ENCODE assay signal across 25 cellular contexts in the genomic region with DNA sequence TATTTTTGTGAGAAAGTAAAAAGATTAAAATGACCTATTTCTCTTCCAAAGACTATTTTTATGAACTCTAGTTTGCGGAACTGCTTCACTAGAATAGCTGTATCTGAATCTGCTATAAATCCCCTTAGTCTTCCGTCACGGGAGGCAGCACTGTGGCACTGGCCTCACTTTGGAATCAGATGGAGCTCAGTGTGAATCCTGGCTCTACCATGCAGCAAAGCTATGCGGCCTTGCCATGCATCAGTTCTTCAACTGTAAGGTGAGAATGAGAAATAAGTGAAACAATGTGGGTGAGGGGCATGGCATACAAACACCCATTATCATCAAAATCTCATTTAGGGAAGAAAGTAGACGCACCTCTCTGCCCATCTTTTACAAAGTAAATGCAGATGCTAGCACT. TPM values are rescaled to one million over a fixed set of nuclear protein-coding genes. Genes with fewer than 3 reads are reported as not detected.
DNase-seq lines count a peak whose midpoint lies in the region; ATAC-seq, FAIRE-seq and TF ChIP-seq lines count a peak whose summit lies in the region.
"Had no signal": no experiment of that assay in that cellular context is flagged by ENCODE, and none has a peak within 500 bp of the region (broad histone marks: within the 10 kb centered on the region; RNA-seq: fewer than 3 reads in every experiment).

No MANE protein-coding gene starts in this region.

- ATAC-seq in IMR-90 (ENCODE audit: low read depth), result no peak
- ATAC-seq in HG03039 (IDR thresholded peaks at IDR 0.05; ENCODE audit: unreplicated experiment), result no peak

- POLR2A ChIA-PET in IMR-90 (lab: Charles Lee; ENCODE audit: unreplicated experiment), result no interaction called here

- DNase-seq in IMR-90, result no peak
- DNase-seq in astrocyte (ENCODE audit: low read depth), result no peak
- DNase-seq in nephron progenitor cell, result no peak
- no peak for DNase-seq in SJCRH30
- DNase-seq in SIG-M5 treated with dmso at 0.1 percent for 504 hours (lab: John Stamatoyannopoulos, UW; ENCODE audit: unreplicated experiment), result no peak
- DNase-seq: Caco-2; CD4-positive, alpha-beta memory T cell; DMS 273 treated with DMSO at 0.1 percent for 48 hours; DND-41; H7; KBM-7; MM.1S; NCI-H1048; NCI-H1436; NCI-H2029; NCI-H226; NCI-H510A treated with DMSO at 0.1 percent for 48 hours; NCI-H748 treated with DMSO at 0.1 percent for 48 hours; SIG-M5 had no signal

- in situ Hi-C loops in IMR-90 (cut with MboI; ENCODE audit: low sequenced_read_pairs), result no loop called here

- 0 out of 2 replicates have a peak overlapping the region, but pooled peaks have one; percentile 26 for H3K4ac ChIP-seq in IMR-90 (ENCODE audit: low read depth, low read length)

- no peak overlapping the region for H4K5ac ChIP-seq in IMR-90 (ENCODE audit: low read depth, low read length)

- peaks cover 21 to 38% of the 10 kb centered on the region in 2 experiments for H3K79me1 ChIP-seq in IMR-90 (ENCODE audit: low read depth in 1 of 2, low read length in 2 of 2)

- H4K91ac ChIP-seq in IMR-90 (ENCODE audit: insufficient read depth, low read depth, low read length), result no peak overlapping the region

- H3K27ac Mint-ChIP-seq in astrocyte (ENCODE audit: unreplicated experiment) (peak overlapping the region; percentile 0), nephron progenitor cell (peak overlapping the region; percentile 9)
- H3K27ac Mint-ChIP-seq: CD4-positive, alpha-beta memory T cell; HFFc6 had no signal

- intact Hi-C loops in IMR-90 (cut with micrococcal nuclease), result no loop called here

- H3K27me3 ChIP-seq in IMR-90 (ENCODE audit: control insufficient read depth, insufficient read depth, low read length) (no peaks in the 10 kb centered on the region), astrocyte (ENCODE audit: insufficient read depth, low read length) (no peaks in the 10 kb centered on the region), SJCRH30 (no peaks in the 10 kb centered on the region)
- H3K27me3 ChIP-seq: BLaER1 treated with 17β-estradiol and CSF1 and Interleukin-3, amounts not matched to agents 10 nM and 100 nM had no signal

- no peak overlapping the region for H2AK5ac ChIP-seq in IMR-90 (ENCODE audit: low read depth, low read length)

- no peak for TF ChIP-seq RAD21 in IMR-90 (IDR thresholded peaks at IDR 0.05; ENCODE audit: low read length)

- H3K4me3 Mint-ChIP-seq in astrocyte (ENCODE audit: unreplicated experiment) (no peak overlapping the region), nephron progenitor cell (no peak overlapping the region)
- H3K4me3 Mint-ChIP-seq: CD4-positive, alpha-beta memory T cell; HFFc6 had no signal

- CTCF ChIA-PET in IMR-90 (lab: Yijun Ruan, JAX), result no interaction called here

- no peak overlapping the region for H3K56ac ChIP-seq in IMR-90 (ENCODE audit: extremely low read depth, insufficient read depth, low read length)

- H3K9ac ChIP-seq in IMR-90 (ENCODE audit: low read depth, low read length), result no peak overlapping the region
- no peak overlapping the region for H3K9ac ChIP-seq in astrocyte (ENCODE audit: low read length)
- H3K9ac ChIP-seq: BLaER1 treated with 17β-estradiol and CSF1 and Interleukin-3, amounts not matched to agents 10 nM and 100 nM had no signal

- H3K4me2 ChIP-seq in IMR-90 (ENCODE audit: low read depth, low read length) (no peak overlapping the region), astrocyte (ENCODE audit: low read length) (peak overlapping the region; percentile 28)
- H3K4me2 ChIP-seq: BLaER1 treated with 17β-estradiol and CSF1 and Interleukin-3, amounts not matched to agents 10 nM and 100 nM had no signal

- H3K36me3 Mint-ChIP-seq in astrocyte (ENCODE audit: low read depth, unreplicated experiment) (peaks cover 29% of the 10 kb centered on the region), nephron progenitor cell (ENCODE audit: low read depth) (peaks cover 73% of the 10 kb centered on the region)

- no peak for TF ChIP-seq POLR2A in IMR-90 (IDR thresholded peaks at IDR 0.05; ENCODE audit: low read depth, low read length)

- H4K20me1 ChIP-seq in IMR-90 (ENCODE audit: insufficient read depth, low read length) (peaks cover 16% of the 10 kb centered on the region), astrocyte (ENCODE audit: insufficient read depth, low read length) (peaks cover 58% of the 10 kb centered on the region)

- FAIRE-seq in astrocyte (lab: Jason Lieb, UNC), result no peak
- FAIRE-seq: GM12891 had no signal

- H4K8ac ChIP-seq in IMR-90 (ENCODE audit: low read depth in 2 of 2, low read length in 2 of 2), result no peak overlapping the region

- WGBS in IMR-90 (ENCODE audit: extremely low coverage in 2 of 2, insufficient read length in 1 of 2), 2 experiments, result 97% methylated on average over 3 of the region's 5 CpGs; no CpG with 5 or more reads in 1 of the 2 experiments

- no peaks in the 10 kb centered on the region for H3K9me3 ChIP-seq in IMR-90 (ENCODE audit: control insufficient read depth, insufficient read depth, low read length)
- no peaks in the 10 kb centered on the region for H3K9me3 ChIP-seq in astrocyte (ENCODE audit: insufficient read depth, low read depth, low read length)
- H3K9me3 ChIP-seq in SJCRH30 (replicated peaks), result no peaks in the 10 kb centered on the region
- H3K9me3 ChIP-seq: BLaER1 treated with 17β-estradiol and CSF1 and Interleukin-3, amounts not matched to agents 10 nM and 100 nM; Caco-2 had no signal

- H3K27me3 Mint-ChIP-seq in astrocyte (ENCODE audit: low read depth, unreplicated experiment), result no peaks in the 10 kb centered on the region
- no peaks in the 10 kb centered on the region for H3K27me3 Mint-ChIP-seq in nephron progenitor cell (ENCODE audit: low read depth, poor library complexity)
- H3K27me3 Mint-ChIP-seq: CD4-positive, alpha-beta memory T cell had no signal

- no peak overlapping the region for H3K18ac ChIP-seq in IMR-90 (ENCODE audit: low read depth, low read length)

- H3K79me2 ChIP-seq in astrocyte (ENCODE audit: insufficient read depth, low read length), result peaks cover 11% of the 10 kb centered on the region

- dilution Hi-C loops in IMR-90 (cut with HindIII; ENCODE audit: low sequenced_read_pairs, unreplicated experiment), result no loop called here

- no peak overlapping the region for H2BK120ac ChIP-seq in IMR-90 (ENCODE audit: low read depth, low read length)

- no peak overlapping the region for H3K14ac ChIP-seq in IMR-90 (replicated peaks; ENCODE audit: low read depth, low read length)

- H2BK20ac ChIP-seq in IMR-90 (ENCODE audit: low read depth, low read length), result no peak overlapping the region

- no peak overlapping the region for H3K4me3 ChIP-seq in IMR-90 (ENCODE audit: insufficient read depth, low read depth, low read length)
- H3K4me3 ChIP-seq in astrocyte (ENCODE audit: insufficient read depth, low read depth, low read length), result no peak overlapping the region
- no peak overlapping the region for H3K4me3 ChIP-seq in SJCRH30
- H3K4me3 ChIP-seq: BLaER1 treated with 17β-estradiol and CSF1 and Interleukin-3, amounts not matched to agents 10 nM and 100 nM had no signal

- H3K9me3 Mint-ChIP-seq in astrocyte (ENCODE audit: unreplicated experiment) (no peaks in the 10 kb centered on the region), nephron progenitor cell (no peaks in the 10 kb centered on the region)
- H3K9me3 Mint-ChIP-seq: CD4-positive, alpha-beta memory T cell; HFFc6 had no signal

- no peak overlapping the region for H3K23ac ChIP-seq in IMR-90 (ENCODE audit: low read depth, low read length)

- H3K4me1 Mint-ChIP-seq in astrocyte (ENCODE audit: low read depth, unreplicated experiment), result peaks cover 36% of the 10 kb centered on the region
- no peaks in the 10 kb centered on the region for H3K4me1 Mint-ChIP-seq in nephron progenitor cell

- H2AFZ ChIP-seq in IMR-90 (replicated peaks; ENCODE audit: low read length, poor library complexity) (no peak overlapping the region), astrocyte (ENCODE audit: low read depth, low read length) (no peak overlapping the region)

- peaks cover 21% of the 10 kb centered on the region for H3K9me1 ChIP-seq in IMR-90 (ENCODE audit: insufficient read depth, low read length)

- H3K36me3 ChIP-seq in IMR-90 (ENCODE audit: control insufficient read depth, insufficient read depth, low read length) (peaks cover 31% of the 10 kb centered on the region), astrocyte (ENCODE audit: insufficient read depth, low read length) (peaks cover 32% of the 10 kb centered on the region), SJCRH30 (peaks cover 62% of the 10 kb centered on the region)

- BruUV-seq in IMR-90 (replicated peaks; lab: Mats Ljungman, UMichigan), result no TSS peak

- H2AK9ac ChIP-seq in IMR-90 (replicated peaks; ENCODE audit: low read depth, low read length, poor library complexity), result no peak overlapping the region

- H3K4me1 ChIP-seq in IMR-90 (ENCODE audit: control insufficient read depth, insufficient read depth, low read length) (peaks cover 2% of the 10 kb centered on the region; the same call in 1 of the 2 replicates), astrocyte (ENCODE audit: insufficient read depth, low read length) (peaks cover 11% of the 10 kb centered on the region), SJCRH30 (no peaks in the 10 kb centered on the region)
- H3K4me1 ChIP-seq: Caco-2 had no signal

- H2BK5ac ChIP-seq in IMR-90 (ENCODE audit: low read depth, low read length, poor library complexity, severe bottlenecking), result no peak overlapping the region

- H2BK15ac ChIP-seq in IMR-90 (ENCODE audit: low read depth, low read length), result no peak overlapping the region

- H3K27ac ChIP-seq in IMR-90 (ENCODE audit: insufficient read depth, low read length) (no peak overlapping the region), astrocyte (ENCODE audit: low read depth, low read length) (no peak overlapping the region), temporal lobe (ENCODE audit: low read depth, low read length) (peak overlapping the region; percentile 40), SJCRH30 (no peak overlapping the region)
- H3K27ac ChIP-seq: BLaER1 treated with 17β-estradiol and CSF1 and Interleukin-3, amounts not matched to agents 10 nM and 100 nM; RWPE1 had no signal

- TF ChIP-seq CTCF in IMR-90 (conservative IDR thresholded peaks at IDR 0.05; ENCODE audit: low read depth, low read length) (no peak), astrocyte (IDR thresholded peaks at IDR 0.05; ENCODE audit: insufficient read depth, low read depth, low read length) (no peak), nephron progenitor cell (IDR thresholded peaks at IDR 0.05) (no peak)

TF ChIP-seq in IMR-90, 13 proteins besides CTCF, POLR2A, EP300 and RAD21:
- TF ChIP-seq RFX5 (IDR thresholded peaks at IDR 0.05; ENCODE audit: low read depth, low read length), result no peak

RNA-seq across cellular contexts. Expression of a gene that starts 27.5 kb away (rescaled TPM):
- under 0.01 TPM in 2 replicates for total RNA-seq in IMR-90 (2012; rRNA removed)
- polyA plus RNA-seq in IMR-90 (2012; rRNA removed), result 0.10 TPM in 2 replicates
- 0.06 and 0.13 TPM in 2 replicates for polyA plus RNA-seq in IMR-90 (2012; cell fraction: cytosol; rRNA removed)
- 0.05 and 0.07 TPM in 2 replicates for polyA plus RNA-seq in IMR-90 (2012; cell fraction: nucleus; rRNA removed; ENCODE audit: low replicate concordance)
- 1.2 and 2.2 TPM in 2 replicates for total RNA-seq in astrocyte
- 111 TPM for total RNA-seq in temporal lobe
- 0.73 and 1.1 TPM in 2 replicates for total RNA-seq in SJCRH30 (2014; rRNA removed; shearing (Covaris generic))
- polyA plus RNA-seq: CD4-positive, alpha-beta memory T cell had no signal

Comparison
In these comparisons a context has a peak if more than half of its experiments do, and no peak if none do; other contexts are left out.
1. RNA of a gene that starts 27.5 kb away (total RNA-seq): 111 TPM in temporal lobe (single experiment); 1.2 to 2.2 TPM in astrocyte, 0.73 to 1.1 TPM in SJCRH30 and under 0.01 TPM in IMR-90; every median in the first group is over 10 times any median in the second.